ENCODE assay signal across 8 cellular contexts in the genomic region with DNA sequence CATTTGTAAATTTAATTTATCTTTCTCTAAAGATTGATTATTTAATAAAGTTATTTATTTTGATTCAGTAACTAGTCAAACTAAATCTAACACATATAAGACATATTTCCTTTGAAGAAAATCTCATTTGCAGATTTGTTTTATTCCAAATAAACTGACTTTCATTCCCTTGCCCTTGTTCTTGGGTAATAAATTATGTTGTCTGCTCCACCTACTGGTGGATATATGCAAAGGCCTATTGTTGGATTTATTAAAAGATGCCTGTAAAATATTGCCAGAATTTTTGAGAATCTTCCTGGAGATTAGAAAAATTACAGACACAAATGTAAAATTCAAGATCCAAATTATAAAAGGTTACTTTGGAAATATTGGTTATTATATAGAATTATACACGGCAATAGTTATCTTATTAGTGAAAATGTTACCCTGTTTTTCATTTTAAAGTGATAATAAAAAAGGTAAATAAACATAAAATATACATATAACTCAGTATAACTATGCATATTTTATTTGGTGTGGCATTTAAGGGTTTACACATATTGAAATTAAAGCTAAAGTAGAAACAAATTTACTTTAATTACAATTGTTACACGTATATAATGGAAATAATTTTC.
DNase-seq lines count a peak whose midpoint lies in the region; ATAC-seq and TF ChIP-seq lines count a peak whose summit lies in the region.

No MANE protein-coding gene starts in this region.

- no peaks in the 10 kb centered on the region for H3K4me1 ChIP-seq in OCI-LY1 (ENCODE audit: insufficient read depth, low read length, severe bottlenecking)
- H3K4me1 ChIP-seq in psoas muscle, result no peaks in the 10 kb centered on the region

- H3K27me3 Mint-ChIP-seq in endothelial cell (ENCODE audit: unreplicated experiment), result no peaks in the 10 kb centered on the region

- peak; percentile 71 for TF ChIP-seq CTCF in OCI-LY1 (IDR thresholded peaks at IDR 0.05; ENCODE audit: low read length)
- peak; percentile 90 for TF ChIP-seq CTCF in endothelial cell (IDR thresholded peaks at IDR 0.05; ENCODE audit: unreplicated experiment)
- TF ChIP-seq CTCF in psoas muscle (IDR thresholded peaks at IDR 0.05), result peak; percentile 45

- H3K27ac Mint-ChIP-seq in endothelial cell (ENCODE audit: unreplicated experiment), result no peak overlapping the region

- no peaks in the 10 kb centered on the region for H4K20me1 ChIP-seq in OCI-LY1 (ENCODE audit: insufficient read depth, low read length)

- H3K27me3 ChIP-seq in OCI-LY1 (ENCODE audit: insufficient read depth, low read length), result no peaks in the 10 kb centered on the region
- H3K27me3 ChIP-seq in psoas muscle (ENCODE audit: insufficient read depth in 3 of 3, low read length in 2 of 3), result no peaks in the 10 kb centered on the region

- H3F3A ChIP-seq in OCI-LY1 (ENCODE audit: insufficient read depth, low read length), result no peaks in the 10 kb centered on the region

- 85 to 91% (median 87%) methylated on average over 2 of the region's 2 CpGs for WGBS in psoas muscle, 3 donors

- peak; percentile 24 for DNase-seq in EL
- DNase-seq in endothelial cell (ENCODE audit: low spot score), result no peak
- no peak for DNase-seq in psoas muscle
- no peak for DNase-seq in activated CD8-positive, alpha-beta memory T cell treated with anti-CD3 and anti-CD28 coated beads for 24 hours

- peak; percentile 58 for ATAC-seq in HG03520 (IDR thresholded peaks at IDR 0.05; ENCODE audit: unreplicated experiment)
- no peak for ATAC-seq in psoas muscle
- ATAC-seq in GM19452 (IDR thresholded peaks at IDR 0.05; ENCODE audit: unreplicated experiment), result no peak
- ATAC-seq in HG03521 (IDR thresholded peaks at IDR 0.05; ENCODE audit: unreplicated experiment), result no peak

- intact Hi-C loops in psoas muscle (cut with DNase I), result no loop called here

- no peak overlapping the region for H2AFZ ChIP-seq in OCI-LY1 (ENCODE audit: low read length)

- H3K36me3 ChIP-seq in OCI-LY1 (ENCODE audit: insufficient read depth, low read length) (no peaks in the 10 kb centered on the region), psoas muscle (ENCODE audit: insufficient read depth in 1 of 2, low read depth in 1 of 2) (no peaks in the 10 kb centered on the region)

- no peak overlapping the region for H3K4me2 ChIP-seq in OCI-LY1 (ENCODE audit: low read length)

- H3K9ac ChIP-seq in OCI-LY1 (ENCODE audit: low read length), result no peak overlapping the region

- H3K9me3 ChIP-seq in OCI-LY1 (ENCODE audit: low read length) (no peaks in the 10 kb centered on the region), psoas muscle (no peaks in the 10 kb centered on the region)

- H3K36me3 Mint-ChIP-seq in endothelial cell (ENCODE audit: low read depth, unreplicated experiment), result no peaks in the 10 kb centered on the region

- H3K79me2 ChIP-seq in OCI-LY1 (ENCODE audit: insufficient read depth, low read length), result no peaks in the 10 kb centered on the region

- H3K4me3 ChIP-seq in OCI-LY1 (ENCODE audit: low read depth, low read length, poor library complexity, severe bottlenecking), result no peak overlapping the region
- H3K4me3 ChIP-seq in psoas muscle, result no peak overlapping the region

- H3K27ac ChIP-seq in OCI-LY1 (ENCODE audit: low read depth, low read length, poor library complexity, severe bottlenecking), result no peak overlapping the region
- no peak overlapping the region for H3K27ac ChIP-seq in psoas muscle

- H3K9me2 ChIP-seq in OCI-LY1 (ENCODE audit: low read depth, low read length), result no peaks in the 10 kb centered on the region

- no peaks in the 10 kb centered on the region for H3K4me1 Mint-ChIP-seq in endothelial cell (ENCODE audit: unreplicated experiment)

- H3K9me3 Mint-ChIP-seq in endothelial cell (ENCODE audit: unreplicated experiment), result no peaks in the 10 kb centered on the region

- no peak overlapping the region for H3K4me3 Mint-ChIP-seq in endothelial cell (ENCODE audit: unreplicated experiment)
